12 cellular contexts compared by ENCODE assay signal in the genomic region with DNA sequence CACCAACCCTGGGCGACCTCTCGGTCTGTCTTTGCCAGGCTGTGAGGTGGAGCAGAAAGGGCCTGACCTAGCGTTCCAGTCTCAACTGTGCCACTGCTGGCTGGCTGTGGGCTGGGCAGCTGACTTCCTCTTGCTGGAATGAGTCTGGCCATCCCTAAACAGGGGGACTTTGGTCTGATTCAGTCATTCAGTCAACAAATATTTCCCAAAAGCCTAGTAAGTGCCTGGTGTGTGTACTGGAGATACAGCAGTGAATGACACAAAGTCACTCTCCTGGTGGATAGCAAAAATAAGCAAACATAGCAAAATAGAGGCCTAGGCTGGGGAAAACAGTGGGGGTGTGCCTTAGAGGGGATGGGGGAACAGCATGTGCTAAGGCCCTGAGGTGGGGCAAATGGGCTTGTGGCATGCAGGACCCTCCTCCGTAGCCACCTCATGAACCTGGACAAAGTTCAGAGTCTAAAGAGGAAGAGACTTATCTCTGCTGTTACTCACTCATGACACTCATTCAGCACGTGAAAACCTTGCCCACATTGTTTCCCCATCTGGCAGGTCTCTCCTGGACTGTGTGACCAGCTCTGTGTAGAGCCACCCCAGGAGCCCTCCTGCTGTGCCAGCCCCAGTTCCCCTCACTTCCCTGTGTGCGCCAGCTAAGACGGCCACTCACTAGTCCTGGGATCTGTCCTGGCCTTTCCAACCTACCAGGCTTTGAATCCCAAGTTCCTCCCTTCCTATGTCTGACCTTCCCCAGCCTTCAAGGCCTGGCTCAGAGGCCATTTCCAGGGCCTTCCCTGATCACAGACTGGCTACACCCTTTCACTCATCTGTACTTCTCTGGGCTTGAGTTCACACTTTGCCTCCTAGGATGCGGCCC. TPM values are rescaled to one million over a fixed set of nuclear protein-coding genes. Genes with fewer than 3 reads are reported as not detected.
DNase-seq lines count a peak whose midpoint lies in the region; ATAC-seq and TF ChIP-seq lines count a peak whose summit lies in the region.
"Had no signal": no experiment of that assay in that cellular context is flagged by ENCODE, and none has a peak within 500 bp of the region (broad histone marks: within the 10 kb centered on the region; RNA-seq: fewer than 3 reads in every experiment).

No MANE protein-coding gene starts in this region.

- ATAC-seq in HG03521 (IDR thresholded peaks at IDR 0.05; ENCODE audit: unreplicated experiment), result no peak
- ATAC-seq in GM18517 (IDR thresholded peaks at IDR 0.05; ENCODE audit: unreplicated experiment), result no peak
- ATAC-seq in HG03025 (IDR thresholded peaks at IDR 0.05; ENCODE audit: low FRiP score, unreplicated experiment), result no peak

- H2BK120ac ChIP-seq in H9 (ENCODE audit: low read depth, low read length, poor library complexity, severe bottlenecking) (no peak overlapping the region), trophoblast cell (ENCODE audit: insufficient read depth, low read length, poor library complexity) (no peak overlapping the region)

- H3K4me3 Mint-ChIP-seq in H9, result no peak overlapping the region
- H3K4me3 Mint-ChIP-seq: activated naive CD4-positive, alpha-beta T cell treated with anti-CD3 and anti-CD28 coated beads for 36 hours had no signal

- H2BK5ac ChIP-seq in H9 (ENCODE audit: insufficient read length, low read length) (no peak overlapping the region), trophoblast cell (ENCODE audit: low read depth, low read length, poor library complexity) (no peak overlapping the region)

- H3K4me1 Mint-ChIP-seq in H9, result peaks cover 20 to 21% of the 10 kb centered on the region in 2 experiments

- no peak overlapping the region for H3K4me3 ChIP-seq in NB4 (ENCODE audit: low read depth, low read length)
- no peak overlapping the region for H3K4me3 ChIP-seq in trophoblast cell (ENCODE audit: low read depth, low read length)
- H3K4me3 ChIP-seq: prostate gland had no signal

- no peak overlapping the region for H4K12ac ChIP-seq in trophoblast cell (ENCODE audit: low read depth, low read length)

- H3K4me1 ChIP-seq in H9 (ENCODE audit: insufficient read depth, low read length) (no peaks in the 10 kb centered on the region; the same call in 1 of the 2 replicates), trophoblast cell (ENCODE audit: control insufficient read depth in 1 of 2, insufficient read depth in 2 of 2, low read length in 2 of 2) (peaks cover 8 to 10% of the 10 kb centered on the region in 2 experiments)

- H2AK5ac ChIP-seq in H9 (ENCODE audit: insufficient read length, low read length), result no peak overlapping the region
- H2AK5ac ChIP-seq in trophoblast cell (ENCODE audit: low read length), result no peak overlapping the region

- H3K23me2 ChIP-seq in H9 (ENCODE audit: insufficient read length, low read depth, low read length, poor library complexity, severe bottlenecking), result peaks cover 6% of the 10 kb centered on the region

- no peaks in the 10 kb centered on the region; a peak in 1 of 5 replicates for H3K9me3 Mint-ChIP-seq in H9
- H3K9me3 Mint-ChIP-seq: activated naive CD4-positive, alpha-beta T cell treated with anti-CD3 and anti-CD28 coated beads for 36 hours had no signal

- H3K9ac ChIP-seq in H9 (ENCODE audit: extremely low read depth, insufficient read length, low read length), result no peak overlapping the region
- H3K9ac ChIP-seq in trophoblast cell (ENCODE audit: low read length), result no peak overlapping the region

- H4K20me1 ChIP-seq in H9 (ENCODE audit: control insufficient read depth, insufficient read depth, insufficient read length), result no peaks in the 10 kb centered on the region

- DNase-seq in H9 (no peak), NB4 (ENCODE audit: low read depth) (peak; percentile 61), epithelial cell of prostate (ENCODE audit: low read depth, low spot score) (no peak), trophoblast cell (peak in 1 of 2 donors; percentile 15)
- no peak for DNase-seq in activated CD4-positive, CD25-positive, alpha-beta regulatory T cell (lab: John Stamatoyannopoulos, UW)
- DNase-seq: activated naive CD4-positive, alpha-beta T cell treated with anti-CD3 and anti-CD28 coated beads for 36 hours; NCI-H1694; T-helper 9 cell had no signal

- H2BK12ac ChIP-seq in H9 (ENCODE audit: insufficient read length, low read depth, low read length) (no peak overlapping the region), trophoblast cell (ENCODE audit: low read length) (no peak overlapping the region)

- peaks cover 29 to 33% of the 10 kb centered on the region in 2 experiments for H3K36me3 ChIP-seq in trophoblast cell (ENCODE audit: control insufficient read depth in 1 of 2, insufficient read depth in 2 of 2, low read length in 2 of 2)

- H2BK20ac ChIP-seq in H9 (ENCODE audit: low read depth, low read length, poor library complexity, severe bottlenecking), result no peak overlapping the region

- no peaks in the 10 kb centered on the region for H3K9me3 ChIP-seq in H9 (ENCODE audit: control insufficient read depth, low read depth, low read length)
- H3K9me3 ChIP-seq in trophoblast cell (ENCODE audit: insufficient read depth, low read depth, low read length), result no peaks in the 10 kb centered on the region
- H3K9me3 ChIP-seq: prostate gland had no signal

- no peaks in the 10 kb centered on the region for H3K27me3 ChIP-seq in H9 (ENCODE audit: insufficient read depth, low read length)
- no peaks in the 10 kb centered on the region for H3K27me3 ChIP-seq in trophoblast cell (ENCODE audit: insufficient read depth, low read length)

- H3K36me3 Mint-ChIP-seq in H9 (ENCODE audit: insufficient read depth in 1 of 3, low read depth in 3 of 3), result peaks cover 8 to 39% (median 34%) of the 10 kb centered on the region in 3 experiments; a peak in 6 of 7 replicates

- no peak overlapping the region for H4K5ac ChIP-seq in H9 (ENCODE audit: insufficient read length, low read depth, low read length)

- H3K4me2 ChIP-seq in H9 (ENCODE audit: insufficient read depth, insufficient read length, low read length) (no peak overlapping the region), trophoblast cell (ENCODE audit: low read length) (no peak overlapping the region)

- TF ChIP-seq POLR2A in NB4 (IDR thresholded peaks at IDR 0.05; ENCODE audit: extremely low read depth, insufficient read length), result no peak

- WGBS in H9 (ENCODE audit: extremely low coverage, insufficient read length, low lambda C conversion rate), result no CpG with 5 or more reads among the region's 8 CpGs
- no CpG with 5 or more reads among the region's 8 CpGs for WGBS in trophoblast cell (ENCODE audit: extremely low coverage, insufficient coverage, insufficient read length)

- H4K91ac ChIP-seq in H9 (ENCODE audit: insufficient read length, low read depth, low read length) (no peak overlapping the region), trophoblast cell (ENCODE audit: low read depth, low read length) (no peak overlapping the region)

- H3K79me2 ChIP-seq in H9 (ENCODE audit: insufficient read depth, low read length) (peaks cover 12% of the 10 kb centered on the region; the same call in 1 of the 2 replicates), trophoblast cell (ENCODE audit: control insufficient read depth, insufficient read depth, low read length, poor library complexity) (peaks cover 9% of the 10 kb centered on the region)

- peak overlapping the region in 2 of 3 experiments; percentile 71 to 78; a peak in 3 of 7 replicates for H3K27ac Mint-ChIP-seq in H9
- H3K27ac Mint-ChIP-seq: activated naive CD4-positive, alpha-beta T cell treated with anti-CD3 and anti-CD28 coated beads for 36 hours had no signal

- H3K14ac ChIP-seq in H9 (ENCODE audit: insufficient read depth, low read length) (no peak overlapping the region), trophoblast cell (ENCODE audit: low read length) (no peak overlapping the region)

- H3K18ac ChIP-seq in H9 (ENCODE audit: insufficient read length, low read depth, low read length) (no peak overlapping the region), trophoblast cell (ENCODE audit: low read length) (peak overlapping the region; percentile 1)

- H2BK15ac ChIP-seq in H9 (ENCODE audit: low read depth, low read length), result no peak overlapping the region

- H3K27ac ChIP-seq in H9 (ENCODE audit: insufficient read length, low read depth, low read length) (no peak overlapping the region), epithelial cell of prostate (peak overlapping the region; percentile 5), trophoblast cell (ENCODE audit: low read depth, low read length) (no peak overlapping the region)

- TF ChIP-seq CTCF in H9 (conservative IDR thresholded peaks at IDR 0.05) (no peak), NB4 (IDR thresholded peaks at IDR 0.05; ENCODE audit: low read depth, low read length) (no peak)

- no peaks in the 10 kb centered on the region for H3K27me3 Mint-ChIP-seq in H9 (ENCODE audit: low read depth)

- H2AFZ ChIP-seq in H9 (ENCODE audit: low read length) (no peak overlapping the region), trophoblast cell (ENCODE audit: insufficient read depth, low read length, poor library complexity) (no peak overlapping the region)

- H4K8ac ChIP-seq in H9 (replicated peaks; ENCODE audit: insufficient read length, low read depth, low read length), result no peak overlapping the region
- no peak overlapping the region for H4K8ac ChIP-seq in trophoblast cell (ENCODE audit: low read depth, low read length)

- H3T11ph ChIP-seq in H9 (ENCODE audit: low read length), result no peak overlapping the region

- H3K56ac ChIP-seq in H9 (ENCODE audit: insufficient read length, low read depth, low read length), result no peak overlapping the region

- H3K4ac ChIP-seq in H9 (ENCODE audit: low read depth, low read length) (no peak overlapping the region), trophoblast cell (ENCODE audit: low read depth, low read length) (no peak overlapping the region)

- H3K23ac ChIP-seq in H9 (ENCODE audit: insufficient read length, low read depth, low read length) (no peak overlapping the region), trophoblast cell (ENCODE audit: low read length) (no peak overlapping the region)

- H3K79me1 ChIP-seq in H9 (ENCODE audit: insufficient read depth, low read depth, low read length, poor library complexity, severe bottlenecking), result peaks cover 7% of the 10 kb centered on the region
- peaks cover 4% of the 10 kb centered on the region for H3K79me1 ChIP-seq in trophoblast cell (ENCODE audit: low read length)

RNA-seq across cellular contexts. Expression of a gene that starts 4.7 kb away (rescaled TPM):
- 87.4 and 99.8 TPM in 2 replicates for total RNA-seq in H9 (2021)
- 42.2 and 45.8 TPM in 2 replicates for polyA plus RNA-seq in trophoblast cell (2013)

RNA-seq across cellular contexts. Expression of a gene that starts 5.5 kb away (rescaled TPM):
- total RNA-seq in H9 (2021), result 205 and 212 TPM in 2 replicates
- 81.7 and 84.3 TPM in 2 replicates for polyA plus RNA-seq in trophoblast cell (2013)

RNA-seq across cellular contexts. Expression of a gene that starts 42.6 kb away (rescaled TPM):
- total RNA-seq in H9 (2021), result 16.4 and 18.1 TPM in 2 replicates
- polyA plus RNA-seq in trophoblast cell (2013), result 7.1 and 7.5 TPM in 2 replicates

RNA-seq across cellular contexts. Expression of a gene that starts 52.7 kb away (rescaled TPM):
- total RNA-seq in H9 (2021), result 19.5 and 20.5 TPM in 2 replicates
- 14.0 and 15.1 TPM in 2 replicates for polyA plus RNA-seq in trophoblast cell (2013)

RNA-seq across cellular contexts. Expression of a gene that starts 55.1 kb away (rescaled TPM):
- total RNA-seq in H9 (2021), result 0.07 TPM in 1 of 2 replicates, not detected in the other
- polyA plus RNA-seq in trophoblast cell (2013), result 0.03 and 0.04 TPM in 2 replicates
